10 cellular contexts compared by ENCODE assay signal in the genomic region with DNA sequence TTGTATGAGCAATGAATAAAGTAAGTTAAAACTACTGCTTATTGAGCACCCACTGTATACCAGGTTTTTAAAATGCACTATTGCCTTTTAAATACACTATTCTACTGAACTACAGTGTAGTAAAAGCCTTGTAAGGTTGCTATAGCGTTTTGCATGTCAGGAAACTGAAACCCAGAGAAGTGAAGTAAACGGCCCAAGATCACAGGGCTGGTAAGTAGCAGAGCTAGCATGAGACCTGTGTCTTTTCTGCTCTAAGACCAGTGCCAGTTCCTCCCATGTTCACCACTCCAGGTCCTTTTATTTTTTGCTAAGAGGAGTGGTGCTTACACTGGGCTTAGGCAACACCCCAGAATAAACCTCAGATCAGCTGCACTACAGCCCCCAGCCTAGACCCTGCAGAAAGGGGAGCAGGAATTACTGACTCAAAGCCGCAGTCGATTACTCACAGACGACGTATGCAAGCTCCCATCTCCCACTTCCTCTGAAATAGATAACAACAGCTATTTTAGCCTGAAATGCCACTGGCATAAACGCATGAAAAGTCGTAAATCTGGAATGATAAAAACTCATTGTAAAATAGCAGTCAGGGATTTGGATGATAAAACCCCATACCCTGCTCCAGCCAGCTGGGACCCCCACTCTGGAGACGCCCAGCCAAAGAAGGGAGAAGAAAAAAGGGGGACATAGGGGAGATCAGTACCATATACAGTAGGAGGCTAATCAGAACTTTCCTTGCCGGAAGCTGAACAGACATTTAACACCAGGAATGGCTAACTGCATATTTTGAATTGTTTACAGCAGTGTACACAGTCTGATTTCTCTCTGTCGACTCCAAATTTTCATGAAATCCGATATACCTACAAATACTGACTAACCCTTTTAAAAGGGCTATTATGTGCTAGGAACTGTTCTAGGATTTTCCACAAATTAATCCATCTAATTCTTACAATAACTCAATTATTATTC.
A peak's percentile ranks its signal among the peaks of the same experiment; 100 is the strongest.
DNase-seq lines count a peak whose midpoint lies in the region; ATAC-seq, FAIRE-seq and TF ChIP-seq lines count a peak whose summit lies in the region.
"Had no signal": no experiment of that assay in that cellular context is flagged by ENCODE, and none has a peak within 500 bp of the region (broad histone marks: within the 10 kb centered on the region; RNA-seq: fewer than 3 reads in every experiment).

No MANE protein-coding gene starts in this region.

- H2AFZ ChIP-seq in HepG2 (ENCODE audit: low read length) (no peak overlapping the region), SK-N-SH (ENCODE audit: low read depth) (peak overlapping the region; percentile 80; the same call in 1 of the 2 replicates)

- H3K4me2 ChIP-seq in HepG2 (ENCODE audit: low read depth, low read length) (no peak overlapping the region), SK-N-SH (peak overlapping the region; percentile 70)

- H3K79me2 ChIP-seq in HepG2 (ENCODE audit: insufficient read depth, low read length) (no peaks in the 10 kb centered on the region), SK-N-SH (ENCODE audit: insufficient read depth) (no peaks in the 10 kb centered on the region; the same call in 1 of the 2 replicates)

- ATAC-seq in right lobe of liver (peak; percentile 12 to 70 (median 52)), HepG2 (no peak), foreskin keratinocyte (peak; percentile 91), GM18868 (IDR thresholded peaks at IDR 0.05; ENCODE audit: unreplicated experiment) (no peak)

- POLR2A ChIA-PET in HepG2 (lab: Yijun Ruan, JAX) (no interaction called here), SK-N-SH (lab: Yijun Ruan, JAX) (no interaction called here)

- FAIRE-seq in HepG2 (lab: Jason Lieb, UNC) = no peak

- H3F3A ChIP-seq in SK-N-SH (replicated peaks; ENCODE audit: insufficient read depth) = peaks cover 19% of the 10 kb centered on the region

- no peaks in the 10 kb centered on the region for H3K36me3 ChIP-seq in right lobe of liver
- no peaks in the 10 kb centered on the region for H3K36me3 ChIP-seq in HepG2 (replicated peaks in 1 of 2; ENCODE audit: control insufficient read depth in 1 of 2, insufficient read depth in 2 of 2, low read length in 2 of 2)
- H3K36me3 ChIP-seq in SK-N-SH (replicated peaks in 1 of 2; ENCODE audit: control insufficient read depth in 1 of 2, insufficient read depth in 2 of 2, low read length in 1 of 2) = no peaks in the 10 kb centered on the region
- H3K36me3 ChIP-seq in testis (ENCODE audit: low read depth, missing control alignments) = no peaks in the 10 kb centered on the region
- H3K36me3 ChIP-seq: breast epithelium had no signal

- CTCF ChIA-PET in HepG2 (lab: Yijun Ruan, JAX; ENCODE audit: low intra/inter-chr PET ratio, low total read pairs) = no interaction called here
- CTCF ChIA-PET in SK-N-SH (lab: Yijun Ruan, JAX) = interaction anchor here (1.0 to 1.3 kb wide), 2 partner anchors 9 to 10 kb away, joined by 3 to 4 read pairs; no protein-coding TSS in a partner anchor

- H3K4me3 ChIP-seq in right lobe of liver = no peak overlapping the region
- no peak overlapping the region for H3K4me3 ChIP-seq in HepG2 (replicated peaks in 1 of 3; ENCODE audit: insufficient read depth in 1 of 3, low read depth in 2 of 3, low read length in 3 of 3)
- peak overlapping the region; percentile 1 to 52; a peak in 3 of 4 replicates for H3K4me3 ChIP-seq in SK-N-SH (ENCODE audit: low read depth in 2 of 2, low read length in 1 of 2)
- H3K4me3 ChIP-seq in testis = no peak overlapping the region
- H3K4me3 ChIP-seq: breast epithelium had no signal

- H3K9me3 ChIP-seq in right lobe of liver (no peaks in the 10 kb centered on the region), HepG2 (ENCODE audit: low read length) (no peaks in the 10 kb centered on the region), SK-N-SH (no peaks in the 10 kb centered on the region), testis (no peaks in the 10 kb centered on the region)
- H3K9me3 ChIP-seq: breast epithelium had no signal

- H3K27me3 ChIP-seq in right lobe of liver (no peaks in the 10 kb centered on the region), HepG2 (ENCODE audit: control insufficient read depth in 1 of 2, insufficient read depth in 2 of 2, low read length in 2 of 2) (no peaks in the 10 kb centered on the region), SK-N-SH (ENCODE audit: insufficient read depth) (no peaks in the 10 kb centered on the region), foreskin keratinocyte (no peaks in the 10 kb centered on the region), testis (no peaks in the 10 kb centered on the region)
- H3K27me3 ChIP-seq: breast epithelium had no signal

- TF ChIP-seq POLR2A in right lobe of liver (IDR thresholded peaks at IDR 0.05) (no peak), HepG2 (IDR thresholded peaks at IDR 0.05; ENCODE audit: insufficient read depth in 1 of 2, low read depth in 2 of 2, low read length in 2 of 2) (no peak), testis (IDR thresholded peaks at IDR 0.05) (no peak)

- no peak for TF ChIP-seq CTCF in right lobe of liver (IDR thresholded peaks at IDR 0.05)
- TF ChIP-seq CTCF in HepG2 (CRISPR knock-in tag; IDR thresholded peaks at IDR 0.05) = no peak
- no peak for TF ChIP-seq CTCF in SK-N-SH (IDR thresholded peaks at IDR 0.05)
- TF ChIP-seq CTCF in foreskin keratinocyte (conservative IDR thresholded peaks at IDR 0.05) = no peak
- TF ChIP-seq CTCF in testis (IDR thresholded peaks at IDR 0.05) = no peak

- no TSS peak for BruUV-seq in HepG2 (replicated peaks; lab: Mats Ljungman, UMichigan)

- DNase-seq in right lobe of liver = no peak
- no peak for DNase-seq in HepG2 (ENCODE audit: low spot score)
- DNase-seq in SK-N-SH = peak; percentile 15
- peak; percentile 91 to 94 for DNase-seq in foreskin keratinocyte
- no peak for DNase-seq in testis
- no peak for DNase-seq in DMS53 (lab: John Stamatoyannopoulos, UW)
- DNase-seq in NCI-H82 (lab: John Stamatoyannopoulos, UW) = no peak
- DNase-seq: SHP77 treated with DMSO at 0.1 percent for 48 hours had no signal

- H4K20me1 ChIP-seq in HepG2 (ENCODE audit: insufficient read depth, low read length) = no peaks in the 10 kb centered on the region
- no peaks in the 10 kb centered on the region for H4K20me1 ChIP-seq in SK-N-SH (ENCODE audit: insufficient read depth)

- TF ChIP-seq RAD21 in HepG2 (CRISPR knock-in tag; IDR thresholded peaks at IDR 0.05) = no peak
- TF ChIP-seq RAD21 in SK-N-SH (IDR thresholded peaks at IDR 0.05; ENCODE audit: low read length) = no peak

- in situ Hi-C loops in HepG2 (cut with HindIII; ENCODE audit: extremely low pct_ligation_motif_present, low pct_unique_long_range_greater_than_20kb) = no loop called here

- H3K9ac ChIP-seq in HepG2 (ENCODE audit: insufficient read depth, low read depth, low read length) (no peak overlapping the region), SK-N-SH (peak overlapping the region; percentile 73)

- no peak overlapping the region for H3K27ac ChIP-seq in right lobe of liver
- no peak overlapping the region for H3K27ac ChIP-seq in HepG2 (ENCODE audit: extremely low read length, insufficient read depth, low read length)
- H3K27ac ChIP-seq in SK-N-SH (ENCODE audit: low read depth in 2 of 2, low read length in 1 of 2) = peak overlapping the region; percentile 88 to 95; a peak in 3 of 4 replicates
- H3K27ac ChIP-seq in foreskin keratinocyte = peak overlapping the region; percentile 44
- no peak overlapping the region for H3K27ac ChIP-seq in testis
- H3K27ac ChIP-seq: breast epithelium had no signal

- TF ChIP-seq EP300 in HepG2 (IDR thresholded peaks at IDR 0.05; ENCODE audit: low read depth in 2 of 2, low read length in 2 of 2) = no peak
- no peak for TF ChIP-seq EP300 in HepG2 (CRISPR knock-in tag; IDR thresholded peaks at IDR 0.05; ENCODE audit: borderline replicate concordance)
- peak; percentile 11 to 98; a peak in 2 of 4 replicates for TF ChIP-seq EP300 in SK-N-SH (IDR thresholded peaks at IDR 0.05; ENCODE audit: borderline replicate concordance in 1 of 2, low read depth in 1 of 2, low read length in 1 of 2)

- H3K9me2 ChIP-seq in SK-N-SH = no peaks in the 10 kb centered on the region

- 56% methylated on average over 12 of the region's 12 CpGs for WGBS in right lobe of liver (ENCODE audit: insufficient coverage, low coverage, low lambda C conversion rate, missing lambda C conversion rate)
- 49% methylated on average over 12 of the region's 12 CpGs for WGBS in HepG2 (ENCODE audit: low lambda C conversion rate)
- 2% methylated on average over 12 of the region's 12 CpGs for WGBS in SK-N-SH (ENCODE audit: low lambda C conversion rate)
- WGBS in testis, 2 donors = 60 to 61% methylated on average over 12 of the region's 12 CpGs

- intact Hi-C loops in right lobe of liver (cut with DNase I) = loop anchor here in 1 of 2 donors (10.0 kb wide), 1 partner anchor 104 kb away; a partner anchor contains a TSS
- intact Hi-C loops in HepG2 (cut with micrococcal nuclease; ENCODE audit: unreplicated experiment) = loop anchor here (5.0 kb wide), 1 partner anchor 107 kb away; a partner anchor contains a TSS
- intact Hi-C loops in testis (cut with DNase I; ENCODE audit: low total_unique reads) = no loop called here

- H3K4me1 ChIP-seq in right lobe of liver (no peaks in the 10 kb centered on the region), HepG2 (ENCODE audit: insufficient read depth, low read length) (peaks cover 13% of the 10 kb centered on the region; the same call in 1 of the 2 replicates), SK-N-SH (ENCODE audit: control insufficient read depth in 1 of 2, insufficient read depth in 2 of 2, low read depth in 1 of 2, low read length in 1 of 2) (peaks cover 2 to 14% of the 10 kb centered on the region in 2 experiments; a peak in 3 of 4 replicates), foreskin keratinocyte (peaks cover 30% of the 10 kb centered on the region), testis (no peaks in the 10 kb centered on the region)
- H3K4me1 ChIP-seq: breast epithelium had no signal

TF ChIP-seq in HepG2, 621 proteins besides CTCF, POLR2A, EP300 and RAD21 (continues in another document):
- TF ChIP-seq THYN1 (CRISPR knock-in tag; IDR thresholded peaks at IDR 0.05; ENCODE audit: borderline replicate concordance, low read depth) = no peak
- TF ChIP-seq ZNF329 (CRISPR knock-in tag; IDR thresholded peaks at IDR 0.05; ENCODE audit: low read depth) = no peak

Comparison
In these comparisons a context has a peak if more than half of its experiments do, and no peak if none do; other contexts are left out.
1. ATAC-seq: peak in right lobe of liver (4 of 4) and foreskin keratinocyte (single experiment); none in HepG2 (single experiment) and GM18868 (single experiment).
2. DNase-seq: peak in SK-N-SH (single experiment) and foreskin keratinocyte (2 of 2); none in right lobe of liver (0 of 3), HepG2 (single experiment), testis (single experiment), DMS53 (single experiment) and NCI-H82 (single experiment).
3. H3K27ac ChIP-seq: peak in SK-N-SH (2 of 2) and foreskin keratinocyte (single experiment); none in right lobe of liver (0 of 3), HepG2 (single experiment) and testis (0 of 2).
4. H3K4me3 ChIP-seq: peak in SK-N-SH (2 of 2); none in right lobe of liver (0 of 3), HepG2 (0 of 3) and testis (0 of 2).